1 cellular context compared by ENCODE assay signal in the genomic region with DNA sequence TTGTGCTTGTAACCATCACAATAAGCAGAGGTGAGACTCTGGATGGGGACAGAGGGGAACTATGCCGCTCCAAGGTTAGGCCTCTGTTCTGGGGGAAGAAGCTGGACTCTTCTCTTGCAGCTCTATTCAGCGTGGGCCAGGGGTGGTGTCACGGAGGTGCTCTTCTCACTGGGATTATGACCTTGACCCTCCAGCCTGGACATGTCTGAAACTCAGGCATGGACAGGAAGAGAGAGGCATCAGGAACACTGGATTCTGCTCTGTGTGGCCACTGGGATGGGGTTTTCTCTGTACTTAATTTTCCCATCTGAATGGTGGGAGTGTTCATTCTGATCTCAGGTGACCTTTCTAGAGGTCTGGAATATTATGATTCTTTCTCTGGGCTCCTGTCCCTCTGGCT.
TF ChIP-seq lines count a peak whose summit lies in the region.

No MANE protein-coding gene starts in this region.

TF ChIP-seq in HepG2, 621 proteins besides CTCF, POLR2A, EP300 and RAD21:
- TF ChIP-seq NR2F1 (CRISPR knock-in tag; IDR thresholded peaks at IDR 0.05) (peak in 1 of 2 experiments; percentile 39; a peak in 2 of 4 replicates), ZNF687 (CRISPR knock-in tag; IDR thresholded peaks at IDR 0.05) (no peak), ATF1 (CRISPR knock-in tag; IDR thresholded peaks at IDR 0.05) (no peak), GATAD2A (CRISPR knock-in tag; IDR thresholded peaks at IDR 0.05) (no peak), THYN1 (CRISPR knock-in tag; IDR thresholded peaks at IDR 0.05; ENCODE audit: borderline replicate concordance, low read depth) (no peak), RARA (CRISPR knock-in tag; IDR thresholded peaks at IDR 0.05) (peak; percentile 34; the same call in 1 of the 2 replicates), REL (CRISPR knock-in tag; conservative IDR thresholded peaks at IDR 0.05) (no peak), ELF4 (CRISPR knock-in tag; IDR thresholded peaks at IDR 0.05; ENCODE audit: borderline replicate concordance) (no peak), ZNF761 (CRISPR knock-in tag; conservative IDR thresholded peaks at IDR 0.05) (no peak), NR2F6 (IDR thresholded peaks at IDR 0.05) (peak; percentile 58), NR2F6 (CRISPR knock-in tag; IDR thresholded peaks at IDR 0.05) (peak; percentile 57; the same call in 1 of the 2 replicates), GMEB2 (CRISPR knock-in tag; IDR thresholded peaks at IDR 0.05; ENCODE audit: low read depth) (no peak), SP1 (IDR thresholded peaks at IDR 0.05) (no peak), SP1 (CRISPR knock-in tag; IDR thresholded peaks at IDR 0.05) (no peak), ZKSCAN5 (CRISPR knock-in tag; IDR thresholded peaks at IDR 0.05) (no peak), TEAD3 (CRISPR knock-in tag; optimal IDR thresholded peaks at IDR 0.05; ENCODE audit: borderline replicate concordance) (no peak), GABPB1 (CRISPR knock-in tag; IDR thresholded peaks at IDR 0.05) (no peak), ZNF569 (CRISPR knock-in tag; IDR thresholded peaks at IDR 0.05; ENCODE audit: borderline replicate concordance) (no peak), PRDM15 (CRISPR knock-in tag; IDR thresholded peaks at IDR 0.05) (peak; percentile 34; the same call in 1 of the 2 replicates)
- TF ChIP-seq, protein P1, sequence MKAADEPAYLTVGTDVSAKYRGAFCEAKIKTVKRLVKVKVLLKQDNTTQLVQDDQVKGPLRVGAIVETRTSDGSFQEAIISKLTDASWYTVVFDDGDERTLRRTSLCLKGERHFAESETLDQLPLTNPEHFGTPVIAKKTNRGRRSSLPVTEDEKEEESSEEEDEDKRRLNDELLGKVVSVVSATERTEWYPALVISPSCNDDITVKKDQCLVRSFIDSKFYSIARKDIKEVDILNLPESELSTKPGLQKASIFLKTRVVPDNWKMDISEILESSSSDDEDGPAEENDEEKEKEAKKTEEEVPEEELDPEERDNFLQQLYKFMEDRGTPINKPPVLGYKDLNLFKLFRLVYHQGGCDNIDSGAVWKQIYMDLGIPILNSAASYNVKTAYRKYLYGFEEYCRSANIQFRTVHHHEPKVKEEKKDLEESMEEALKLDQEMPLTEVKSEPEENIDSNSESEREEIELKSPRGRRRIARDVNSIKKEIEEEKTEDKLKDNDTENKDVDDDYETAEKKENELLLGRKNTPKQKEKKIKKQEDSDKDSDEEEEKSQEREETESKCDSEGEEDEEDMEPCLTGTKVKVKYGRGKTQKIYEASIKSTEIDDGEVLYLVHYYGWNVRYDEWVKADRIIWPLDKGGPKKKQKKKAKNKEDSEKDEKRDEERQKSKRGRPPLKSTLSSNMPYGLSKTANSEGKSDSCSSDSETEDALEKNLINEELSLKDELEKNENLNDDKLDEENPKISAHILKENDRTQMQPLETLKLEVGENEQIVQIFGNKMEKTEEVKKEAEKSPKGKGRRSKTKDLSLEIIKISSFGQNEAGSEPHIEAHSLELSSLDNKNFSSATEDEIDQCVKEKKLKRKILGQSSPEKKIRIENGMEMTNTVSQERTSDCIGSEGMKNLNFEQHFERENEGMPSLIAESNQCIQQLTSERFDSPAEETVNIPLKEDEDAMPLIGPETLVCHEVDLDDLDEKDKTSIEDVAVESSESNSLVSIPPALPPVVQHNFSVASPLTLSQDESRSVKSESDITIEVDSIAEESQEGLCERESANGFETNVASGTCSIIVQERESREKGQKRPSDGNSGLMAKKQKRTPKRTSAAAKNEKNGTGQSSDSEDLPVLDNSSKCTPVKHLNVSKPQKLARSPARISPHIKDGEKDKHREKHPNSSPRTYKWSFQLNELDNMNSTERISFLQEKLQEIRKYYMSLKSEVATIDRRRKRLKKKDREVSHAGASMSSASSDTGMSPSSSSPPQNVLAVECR (CRISPR knock-in tag; IDR thresholded peaks at IDR 0.05; ENCODE audit: borderline replicate concordance) = no peak
- TF ChIP-seq, protein P2, sequence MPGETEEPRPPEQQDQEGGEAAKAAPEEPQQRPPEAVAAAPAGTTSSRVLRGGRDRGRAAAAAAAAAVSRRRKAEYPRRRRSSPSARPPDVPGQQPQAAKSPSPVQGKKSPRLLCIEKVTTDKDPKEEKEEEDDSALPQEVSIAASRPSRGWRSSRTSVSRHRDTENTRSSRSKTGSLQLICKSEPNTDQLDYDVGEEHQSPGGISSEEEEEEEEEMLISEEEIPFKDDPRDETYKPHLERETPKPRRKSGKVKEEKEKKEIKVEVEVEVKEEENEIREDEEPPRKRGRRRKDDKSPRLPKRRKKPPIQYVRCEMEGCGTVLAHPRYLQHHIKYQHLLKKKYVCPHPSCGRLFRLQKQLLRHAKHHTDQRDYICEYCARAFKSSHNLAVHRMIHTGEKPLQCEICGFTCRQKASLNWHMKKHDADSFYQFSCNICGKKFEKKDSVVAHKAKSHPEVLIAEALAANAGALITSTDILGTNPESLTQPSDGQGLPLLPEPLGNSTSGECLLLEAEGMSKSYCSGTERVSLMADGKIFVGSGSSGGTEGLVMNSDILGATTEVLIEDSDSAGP (CRISPR knock-in tag; IDR thresholded peaks at IDR 0.05; ENCODE audit: borderline replicate concordance) = no peak
